Comparison of ENCODE assay signal across 15 cellular contexts in the genomic region with DNA sequence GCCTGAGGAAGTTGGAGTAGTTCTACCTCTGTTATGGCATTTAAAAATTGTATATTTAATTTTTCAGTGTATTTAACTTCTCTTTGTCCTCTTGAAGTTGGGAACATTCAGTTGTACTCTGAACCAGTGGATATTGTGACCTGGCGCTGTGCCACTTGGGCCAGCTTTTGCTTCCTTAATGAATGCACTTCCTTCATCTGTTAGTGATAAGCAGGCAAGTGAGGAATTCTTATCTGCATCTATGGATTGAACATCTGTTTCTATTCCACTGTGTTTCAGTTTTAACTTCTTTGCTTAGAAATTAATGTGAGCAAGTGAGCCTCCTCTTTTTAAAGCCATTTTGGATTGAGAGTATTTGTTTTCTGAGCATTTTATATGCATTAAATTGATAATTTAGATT.
A peak's percentile ranks its signal among the peaks of the same experiment; 100 is the strongest.
DNase-seq lines count a peak whose midpoint lies in the region; ATAC-seq and TF ChIP-seq lines count a peak whose summit lies in the region.
"Had no signal": no experiment of that assay in that cellular context is flagged by ENCODE, and none has a peak within 500 bp of the region (broad histone marks: within the 10 kb centered on the region; RNA-seq: fewer than 3 reads in every experiment).

No MANE protein-coding gene starts in this region.

- no peaks in the 10 kb centered on the region for H3K27me3 Mint-ChIP-seq in stimulated activated naive CD8-positive, alpha-beta T cell treated with anti-CD3 and anti-CD28 coated beads, Interleukin-15, amount 100 ng/mL, for 72 hours
- H3K27me3 Mint-ChIP-seq: T-cell had no signal

- no peak overlapping the region for H3K4me3 Mint-ChIP-seq in stimulated activated naive CD8-positive, alpha-beta T cell treated with anti-CD3 and anti-CD28 coated beads, Interleukin-15, amount 100 ng/mL, for 72 hours
- H3K4me3 Mint-ChIP-seq: T-cell had no signal

- peak; percentile 13 for DNase-seq in NCI-H524 treated with DMSO at 0.1 percent for 48 hours (lab: John Stamatoyannopoulos, UW)
- peak; percentile 39 for DNase-seq in left kidney (ENCODE audit: low read depth, low spot score)
- peak; percentile 79 for DNase-seq in superior temporal gyrus (ENCODE audit: extremely low spot score)
- DNase-seq in NCI-H2107 treated with DMSO at 0.1 percent for 48 hours (lab: John Stamatoyannopoulos, UW; ENCODE audit: unreplicated experiment): no peak
- DNase-seq in RWPE1 (ENCODE audit: low spot score): no peak
- DNase-seq in stimulated activated naive CD8-positive, alpha-beta T cell treated with anti-CD3 and anti-CD28 coated beads, Interleukin-15, amount 100 ng/mL, for 72 hours: no peak
- DNase-seq: activated gamma-delta T cell treated with Interleukin-2 at 50 U/mL for 16 hours; cerebellar nuclear complex; GOT3; NCI-H1048; stimulated activated CD4-positive, alpha-beta T cell treated with anti-CD3 and anti-CD28 coated beads, Interleukin-4, amount 100 ng/mL, for 4 hours; T-cell had no signal

- H3K27ac Mint-ChIP-seq in stimulated activated naive CD8-positive, alpha-beta T cell treated with anti-CD3 and anti-CD28 coated beads, Interleukin-15, amount 100 ng/mL, for 72 hours: no peak overlapping the region
- H3K27ac Mint-ChIP-seq: T-cell had no signal

- no peak for ATAC-seq in stimulated activated naive CD8-positive, alpha-beta T cell treated with anti-CD3 and anti-CD28 coated beads, Interleukin-15, amount 100 ng/mL, for 72 hours
- ATAC-seq in HG03457 (IDR thresholded peaks at IDR 0.05; ENCODE audit: unreplicated experiment): no peak
- ATAC-seq: T-cell had no signal

- POLR2A ChIA-PET in RWPE1 (lab: Yijun Ruan, JAX; ENCODE audit: low non-redundant PET): no interaction called here

- H3K4me1 Mint-ChIP-seq in stimulated activated naive CD8-positive, alpha-beta T cell treated with anti-CD3 and anti-CD28 coated beads, Interleukin-15, amount 100 ng/mL, for 72 hours: no peaks in the 10 kb centered on the region
- H3K4me1 Mint-ChIP-seq: T-cell had no signal

- CTCF ChIA-PET in RWPE1 (lab: Yijun Ruan, JAX): no interaction called here

- no peak for TF ChIP-seq CTCF in RWPE1 (conservative IDR thresholded peaks at IDR 0.05; ENCODE audit: low read depth)

- H3K9me3 Mint-ChIP-seq in stimulated activated naive CD8-positive, alpha-beta T cell treated with anti-CD3 and anti-CD28 coated beads, Interleukin-15, amount 100 ng/mL, for 72 hours: no peaks in the 10 kb centered on the region

- H3K27ac ChIP-seq in cingulate gyrus (ENCODE audit: low read depth, low read length): peak overlapping the region; percentile 26
- no peak overlapping the region for H3K27ac ChIP-seq in RWPE1
- H3K27ac ChIP-seq: neutrophil had no signal

Comparison
In these comparisons a context has a peak if more than half of its experiments do, and no peak if none do; other contexts are left out.
1. DNase-seq: peak in NCI-H524 treated with DMSO at 0.1 percent for 48 hours (single experiment), left kidney (single experiment) and superior temporal gyrus (single experiment); none in NCI-H2107 treated with DMSO at 0.1 percent for 48 hours (single experiment), RWPE1 (single experiment) and stimulated activated naive CD8-positive, alpha-beta T cell treated with anti-CD3 and anti-CD28 coated beads, Interleukin-15, amount 100 ng/mL, for 72 hours (0 of 2).